17 cellular contexts compared by ENCODE assay signal in genomic region chr1:168521391-168522000, GRCh38. TPM values are rescaled to one million over a fixed set of nuclear protein-coding genes. Genes with fewer than 3 reads are reported as not detected.
DNase-seq lines count a peak whose midpoint lies in the region; ATAC-seq and TF ChIP-seq lines count a peak whose summit lies in the region.
"Had no signal": no experiment of that assay in that cellular context is flagged by ENCODE, and none has a peak within 500 bp of the region (broad histone marks: within the 10 kb centered on the region; RNA-seq: fewer than 3 reads in every experiment).

No MANE protein-coding gene starts in this region.

- peak; percentile 43 for ATAC-seq in CD4-positive, alpha-beta T cell (ENCODE audit: poor library complexity)
- ATAC-seq in T-helper 17 cell (peak; percentile 63), GM18502 (IDR thresholded peaks at IDR 0.05; ENCODE audit: poor library complexity, unreplicated experiment) (no peak)
- ATAC-seq in effector memory CD8-positive, alpha-beta T cell (replicated peaks) = peak; percentile 36
- ATAC-seq in stimulated activated naive B cell treated with anti-CD40 and anti-IgM and Interleukin-4, amounts not matched to agents 10 μg/mL and 1 μg/mL and 100 μg/mL, for 72 hours (replicated peaks) = no peak
- ATAC-seq: gastrocnemius medialis, left cardiac atrium, SK-N-SH treated with all-trans-retinoic acid at 6 μM for 48 hours had no signal

- POLR2A ChIA-PET in CD4-positive, alpha-beta T cell (lab: Charles Lee) = interaction anchor here (1.0 to 3.1 kb wide), 3 partner anchors 8 to 14 kb away, joined by 4 to 22 read pairs (median 18); no protein-coding TSS in a partner anchor

- H3K27me3 ChIP-seq in CD4-positive, alpha-beta T cell (ENCODE audit: control insufficient read depth, insufficient read depth, low read length) = no peaks in the 10 kb centered on the region
- H3K27me3 ChIP-seq: brain microvascular endothelial cell, gastrocnemius medialis had no signal

- intact Hi-C loops in CD4-positive, alpha-beta T cell (cut with DNase I, micrococcal nuclease) = loop anchor here in 1 of 2 experiments (5.0 kb wide), 1 partner anchor 34 kb away; no protein-coding TSS in a partner anchor

- peak overlapping the region; percentile 15 for H3K4me3 Mint-ChIP-seq in CD4-positive, alpha-beta T cell
- H3K4me3 Mint-ChIP-seq in T-helper 17 cell = peak overlapping the region; percentile 80
- H3K4me3 Mint-ChIP-seq in effector memory CD8-positive, alpha-beta T cell = peak overlapping the region; percentile 74 to 85
- H3K4me3 Mint-ChIP-seq in stimulated activated naive B cell treated with anti-CD40 and anti-IgM and Interleukin-4, amounts not matched to agents 10 μg/mL and 1 μg/mL and 100 μg/mL, for 72 hours = no peak overlapping the region

- H3K27ac Mint-ChIP-seq in CD4-positive, alpha-beta T cell = peak overlapping the region; percentile 79
- peak overlapping the region; percentile 95 for H3K27ac Mint-ChIP-seq in T-helper 17 cell
- peak overlapping the region; percentile 87 to 95 for H3K27ac Mint-ChIP-seq in effector memory CD8-positive, alpha-beta T cell
- no peak overlapping the region for H3K27ac Mint-ChIP-seq in stimulated activated naive B cell treated with anti-CD40 and anti-IgM and Interleukin-4, amounts not matched to agents 10 μg/mL and 1 μg/mL and 100 μg/mL, for 72 hours

- peaks cover 8% of the 10 kb centered on the region for H3K9me3 Mint-ChIP-seq in CD4-positive, alpha-beta T cell
- H3K9me3 Mint-ChIP-seq in effector memory CD8-positive, alpha-beta T cell = peaks cover 0 to 15% of the 10 kb centered on the region in 2 donors
- H3K9me3 Mint-ChIP-seq in stimulated activated naive B cell treated with anti-CD40 and anti-IgM and Interleukin-4, amounts not matched to agents 10 μg/mL and 1 μg/mL and 100 μg/mL, for 72 hours = peaks cover 9 to 12% of the 10 kb centered on the region in 2 donors

- no peaks in the 10 kb centered on the region for H3K9me3 ChIP-seq in CD4-positive, alpha-beta T cell (ENCODE audit: control insufficient read depth, low read length)
- H3K9me3 ChIP-seq in T-helper 17 cell (ENCODE audit: control insufficient read depth, low read length, poor library complexity, severe bottlenecking) = no peaks in the 10 kb centered on the region
- H3K9me3 ChIP-seq: gastrocnemius medialis, tibial artery had no signal

- DNase-seq in NOMO-1 treated with DMSO at 0.1 percent for 48 hours (lab: John Stamatoyannopoulos, UW; ENCODE audit: unreplicated experiment) (peak; percentile 24), NOMO-1 treated with dmso at 0.1 percent for 144 hours (lab: John Stamatoyannopoulos, UW; ENCODE audit: unreplicated experiment) (no peak), T-helper 17 cell (no peak), NCI-H345 treated with DMSO at 0.1 percent for 48 hours (lab: John Stamatoyannopoulos, UW; ENCODE audit: unreplicated experiment) (no peak)
- no peak for DNase-seq in CD4-positive, alpha-beta T cell
- no peak for DNase-seq in effector memory CD8-positive, alpha-beta T cell
- no peak for DNase-seq in stimulated activated naive B cell treated with anti-CD40 and anti-IgM and Interleukin-4, amounts not matched to agents 10 μg/mL and 1 μg/mL and 100 μg/mL, for 72 hours
- DNase-seq: 8988T, brain microvascular endothelial cell, dermis blood vessel endothelial cell, DMS153, gastrocnemius medialis, left cardiac atrium, NCI-H1436 treated with DMSO at 0.1 percent for 48 hours, tibial artery had no signal

- CTCF ChIA-PET in CD4-positive, alpha-beta T cell (lab: Charles Lee) = no interaction called here

- H3K4me1 Mint-ChIP-seq in CD4-positive, alpha-beta T cell (ENCODE audit: low read depth) = peaks cover 56% of the 10 kb centered on the region
- H3K4me1 Mint-ChIP-seq in T-helper 17 cell = peaks cover 23% of the 10 kb centered on the region
- peaks cover 44 to 59% of the 10 kb centered on the region in 2 donors for H3K4me1 Mint-ChIP-seq in effector memory CD8-positive, alpha-beta T cell (ENCODE audit: low read depth in 2 of 2)
- H3K4me1 Mint-ChIP-seq in stimulated activated naive B cell treated with anti-CD40 and anti-IgM and Interleukin-4, amounts not matched to agents 10 μg/mL and 1 μg/mL and 100 μg/mL, for 72 hours = peaks cover 5 to 12% of the 10 kb centered on the region in 2 donors

- TF ChIP-seq CTCF in CD4-positive, alpha-beta T cell (IDR thresholded peaks at IDR 0.05) = no peak

- no peaks in the 10 kb centered on the region for H3K27me3 Mint-ChIP-seq in CD4-positive, alpha-beta T cell
- H3K27me3 Mint-ChIP-seq in T-helper 17 cell = no peaks in the 10 kb centered on the region
- no peaks in the 10 kb centered on the region for H3K27me3 Mint-ChIP-seq in effector memory CD8-positive, alpha-beta T cell
- peaks cover 11 to 21% of the 10 kb centered on the region in 2 donors for H3K27me3 Mint-ChIP-seq in stimulated activated naive B cell treated with anti-CD40 and anti-IgM and Interleukin-4, amounts not matched to agents 10 μg/mL and 1 μg/mL and 100 μg/mL, for 72 hours

- H3K27ac ChIP-seq in CD4-positive, alpha-beta T cell (ENCODE audit: low read depth, low read length) = no peak overlapping the region
- H3K27ac ChIP-seq: brain microvascular endothelial cell, gastrocnemius medialis, tibial artery had no signal

- H3K36me3 Mint-ChIP-seq in CD4-positive, alpha-beta T cell (ENCODE audit: low read depth) = no peaks in the 10 kb centered on the region
- peaks cover 2% of the 10 kb centered on the region for H3K36me3 Mint-ChIP-seq in T-helper 17 cell (ENCODE audit: low read depth)
- peaks cover 8% of the 10 kb centered on the region for H3K36me3 Mint-ChIP-seq in effector memory CD8-positive, alpha-beta T cell (ENCODE audit: insufficient read depth)
- peaks cover 0 to 4% of the 10 kb centered on the region in 2 donors for H3K36me3 Mint-ChIP-seq in stimulated activated naive B cell treated with anti-CD40 and anti-IgM and Interleukin-4, amounts not matched to agents 10 μg/mL and 1 μg/mL and 100 μg/mL, for 72 hours

RNA-seq across cellular contexts. Expression of gene XCL2, which starts 22.3 kb away (rescaled TPM):
- not detected for total RNA-seq in CD4-positive, alpha-beta T cell
- not detected for total RNA-seq in T-helper 17 cell
- total RNA-seq: dermis blood vessel endothelial cell had no signal

RNA-seq across cellular contexts. Expression of gene XCL1, which starts 54.9 kb away (rescaled TPM):
- total RNA-seq in CD4-positive, alpha-beta T cell = under 1 TPM; 0.22 to 0.38 TPM
- total RNA-seq in T-helper 17 cell = not detected
- total RNA-seq: dermis blood vessel endothelial cell, gastrocnemius medialis had no signal

Comparison
In these comparisons a context has a peak if more than half of its experiments do, and no peak if none do; other contexts are left out.
1. ATAC-seq: peak in CD4-positive, alpha-beta T cell (single experiment), T-helper 17 cell (single experiment) and effector memory CD8-positive, alpha-beta T cell (single experiment); none in stimulated activated naive B cell treated with anti-CD40 and anti-IgM and Interleukin-4, amounts not matched to agents 10 μg/mL and 1 μg/mL and 100 μg/mL, for 72 hours (0 of 2) and GM18502 (single experiment).
2. H3K4me3 Mint-ChIP-seq: peak in CD4-positive, alpha-beta T cell (single experiment), T-helper 17 cell (single experiment) and effector memory CD8-positive, alpha-beta T cell (2 of 2); none in stimulated activated naive B cell treated with anti-CD40 and anti-IgM and Interleukin-4, amounts not matched to agents 10 μg/mL and 1 μg/mL and 100 μg/mL, for 72 hours (0 of 2).